ENCODE assay signal across 20 cellular contexts in the genomic region with DNA sequence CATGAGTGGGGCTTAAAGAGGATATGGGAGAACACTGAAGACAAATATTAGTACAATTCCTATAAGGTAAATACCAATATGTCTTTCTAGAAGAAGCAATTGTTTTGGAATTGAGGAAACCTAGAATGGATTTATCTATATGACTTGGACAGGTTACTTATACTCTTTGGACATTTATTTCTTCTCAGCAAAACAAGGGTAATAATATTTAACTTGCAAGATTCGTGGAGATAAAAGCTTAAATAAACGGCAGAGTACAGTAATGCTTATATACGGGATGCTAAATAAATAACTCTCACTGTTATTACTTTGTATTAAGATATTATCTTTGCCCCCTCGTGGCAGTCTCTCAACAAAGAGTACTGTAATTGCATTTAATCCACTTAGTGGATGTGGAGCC. TPM values are rescaled to one million over a fixed set of nuclear protein-coding genes. Genes with fewer than 3 reads are reported as not detected.
"Had no signal": no experiment of that assay in that cellular context is flagged by ENCODE, and none has a peak within 500 bp of the region (broad histone marks: within the 10 kb centered on the region; RNA-seq: fewer than 3 reads in every experiment).

No MANE protein-coding gene starts in this region.

- H3K9me3 ChIP-seq: colonic mucosa, esophagus muscularis mucosa, gastroesophageal sphincter, heart right ventricle, left lung, lower lobe of right lung, mucosa of descending colon had no signal

- H3K27ac ChIP-seq: colonic mucosa, esophagus muscularis mucosa, foreskin keratinocyte, gastroesophageal sphincter, heart right ventricle, left lung, lower lobe of right lung had no signal

- H3K36me3 ChIP-seq: colonic mucosa, esophagus muscularis mucosa, gastroesophageal sphincter, heart right ventricle, left lung, lower lobe of right lung had no signal

- DNase-seq: colonic mucosa; cortex of kidney; effector CD8-positive, alpha-beta T cell; effector memory CD8-positive, alpha-beta T cell; foreskin keratinocyte; head of caudate nucleus; heart right ventricle; hippocampal formation; left cardiac atrium; left lung; left ventricle myocardium superior; lower lobe of right lung; mesenchymal stem cell; mucosa of descending colon; naive B cell; natural killer cell had no signal

- H3K4me1 Mint-ChIP-seq: mesothelial cell of epicardium, naive B cell, natural killer cell had no signal

- H3K36me3 Mint-ChIP-seq: mesothelial cell of epicardium, naive B cell, natural killer cell had no signal

- ATAC-seq: effector memory CD8-positive, alpha-beta T cell; foreskin keratinocyte; gastroesophageal sphincter; heart right ventricle; left cardiac atrium; left lung; left ventricle myocardium superior; lower lobe of right lung; mucosa of descending colon; natural killer cell had no signal

- H3K27ac Mint-ChIP-seq: dendritic cell treated with granulocyte-macrophage colony-stimulating factor and Interleukin-4, amounts not matched to agents 40 ng/mL and 50 ng/mL, for 4 days; effector memory CD8-positive, alpha-beta T cell; mesothelial cell of epicardium; natural killer cell had no signal

- H3K4me3 Mint-ChIP-seq: dendritic cell treated with granulocyte-macrophage colony-stimulating factor and Interleukin-4, amounts not matched to agents 40 ng/mL and 50 ng/mL, for 4 days; effector memory CD8-positive, alpha-beta T cell; mesothelial cell of epicardium; naive B cell; natural killer cell had no signal

- H3K4me3 ChIP-seq: colonic mucosa, esophagus muscularis mucosa, gastroesophageal sphincter, heart right ventricle, left lung, lower lobe of right lung, mucosa of descending colon had no signal

- H3K4me1 ChIP-seq: colonic mucosa, foreskin keratinocyte, heart right ventricle, left lung, lower lobe of right lung had no signal

- H3K27me3 ChIP-seq: colonic mucosa, esophagus muscularis mucosa, foreskin keratinocyte, gastroesophageal sphincter had no signal

- H3K9me3 Mint-ChIP-seq: dendritic cell treated with granulocyte-macrophage colony-stimulating factor and Interleukin-4, amounts not matched to agents 40 ng/mL and 50 ng/mL, for 4 days; effector memory CD8-positive, alpha-beta T cell; mesothelial cell of epicardium; naive B cell; natural killer cell had no signal

RNA-seq across cellular contexts. Expression of gene DMRTA1, which starts 8.6 kb away (rescaled TPM):
- total RNA-seq: natural killer cell had no signal
